2 cellular contexts compared by ENCODE assay signal in genomic region chr10:73937333-73938020, GRCh38.
TF ChIP-seq lines count a peak whose summit lies in the region.

No MANE protein-coding gene starts in this region.

TF ChIP-seq in SK-N-SH, 30 proteins besides CTCF, POLR2A, EP300 and RAD21 (continued from another document):
- no peak for TF ChIP-seq IRF3 (IDR thresholded peaks at IDR 0.05; ENCODE audit: low read depth, low read length)
- TF ChIP-seq JUND (IDR thresholded peaks at IDR 0.05), result no peak
- TF ChIP-seq TEAD4 (IDR thresholded peaks at IDR 0.05; ENCODE audit: borderline replicate concordance, insufficient read depth), result no peak
- TF ChIP-seq REST (IDR thresholded peaks at IDR 0.05; ENCODE audit: low read depth, low read length), result no peak
- no peak for TF ChIP-seq ELF1 (IDR thresholded peaks at IDR 0.05)
- no peak for TF ChIP-seq YY1 (IDR thresholded peaks at IDR 0.05; ENCODE audit: low read depth)
- TF ChIP-seq FOXJ3 (CRISPR knock-in tag; IDR thresholded peaks at IDR 0.05), result no peak
- no peak for TF ChIP-seq GABPA (IDR thresholded peaks at IDR 0.05; ENCODE audit: low read depth)
- no peak for TF ChIP-seq NFIC (IDR thresholded peaks at IDR 0.05; ENCODE audit: borderline replicate concordance)
- TF ChIP-seq FOXM1 (IDR thresholded peaks at IDR 0.05; ENCODE audit: low read depth), result no peak
- TF ChIP-seq USF1 (IDR thresholded peaks at IDR 0.05; ENCODE audit: borderline replicate concordance, low read depth), result no peak
- no peak for TF ChIP-seq NRF1 (IDR thresholded peaks at IDR 0.05; ENCODE audit: low read depth, low read length)
- no peak for TF ChIP-seq RFX5 (IDR thresholded peaks at IDR 0.05; ENCODE audit: low read length)
- no peak for TF ChIP-seq EZH2phosphoT487 (IDR thresholded peaks at IDR 0.05; ENCODE audit: borderline replicate concordance, low read depth)
TF ChIP-seq in SK-N-SH: peak in this region for 0.

TF ChIP-seq in SK-N-SH treated with all-trans-retinoic acid at 6 μM for 48 hours, 23 proteins besides CTCF, POLR2A, EP300 and RAD21 (continued from another document):
- TF ChIP-seq CSRNP3 (CRISPR knock-in tag; IDR thresholded peaks at IDR 0.05), result no peak
